ENCODE assay signal across 14 cellular contexts in genomic region chr18:49863769-49864615, GRCh38. TPM values are rescaled to one million over a fixed set of nuclear protein-coding genes. Genes with fewer than 3 reads are reported as not detected.
DNase-seq lines count a peak whose midpoint lies in the region; ATAC-seq and TF ChIP-seq lines count a peak whose summit lies in the region.
"Had no signal": no experiment of that assay in that cellular context is flagged by ENCODE, and none has a peak within 500 bp of the region (broad histone marks: within the 10 kb centered on the region; RNA-seq: fewer than 3 reads in every experiment).

No MANE protein-coding gene starts in this region.

- no peak overlapping the region for H2AFZ ChIP-seq in neuronal stem cell (ENCODE audit: low read length)
- H2AFZ ChIP-seq: GM23338 had no signal

- H4K8ac ChIP-seq in neuronal stem cell (ENCODE audit: low read depth, low read length): no peak overlapping the region

- POLR2A ChIA-PET in HEK293 (lab: Yijun Ruan, JAX): no interaction called here

- intact Hi-C loops in upper lobe of right lung (cut with DNase I): no loop called here

- H3K27me3 ChIP-seq in WERI-Rb-1 (ENCODE audit: insufficient read depth, low read depth, severe bottlenecking): no peaks in the 10 kb centered on the region
- H3K27me3 ChIP-seq in neuronal stem cell (ENCODE audit: control insufficient read depth in 3 of 3, insufficient read depth in 3 of 3, low read depth in 1 of 3, low read length in 3 of 3): peaks cover 0 to 28% (median 0%) of the 10 kb centered on the region in 3 experiments
- H3K27me3 ChIP-seq in upper lobe of right lung: no peaks in the 10 kb centered on the region
- H3K27me3 ChIP-seq: BLaER1 had no signal

- H2BK120ac ChIP-seq in neuronal stem cell (ENCODE audit: low read depth, low read length): no peak overlapping the region

- CTCF ChIA-PET in HEK293 (lab: Yijun Ruan, JAX): interaction anchor here (0.6 to 10.8 kb wide), 19 partner anchors 9 to 1185 kb away, joined by 3 to 169 read pairs (median 4); partner anchors contain the start of gene MYO5B

- H4K91ac ChIP-seq in neuronal stem cell (ENCODE audit: low read depth, low read length, poor library complexity): no peak overlapping the region

- no peak overlapping the region for H3K9ac ChIP-seq in neuronal stem cell (ENCODE audit: low read depth, low read length, poor library complexity)
- H3K9ac ChIP-seq: BLaER1 had no signal

- ATAC-seq in upper lobe of right lung (no peak), GM21529 (IDR thresholded peaks at IDR 0.05; ENCODE audit: unreplicated experiment) (no peak)
- ATAC-seq: A549, GM12878, GM23338 had no signal

- H2BK12ac ChIP-seq in neuronal stem cell (ENCODE audit: low read length): no peak overlapping the region

- no peak overlapping the region for H2BK15ac ChIP-seq in neuronal stem cell (ENCODE audit: low read length)

- H3K4me2 ChIP-seq in neuronal stem cell (ENCODE audit: insufficient read depth, low read length, poor library complexity, severe bottlenecking): no peak overlapping the region
- H3K4me2 ChIP-seq: A549, BLaER1, GM23338 had no signal

- H2AK5ac ChIP-seq in neuronal stem cell (ENCODE audit: low read depth, low read length): peak overlapping the region; percentile 22

- H3K4me3 ChIP-seq in HEK293 (ENCODE audit: low read depth, low read length): peak overlapping the region; percentile 14; the same call in 1 of the 2 replicates
- no peak overlapping the region for H3K4me3 ChIP-seq in WERI-Rb-1 (ENCODE audit: low read depth, low read length)
- H3K4me3 ChIP-seq in neuronal stem cell (ENCODE audit: low read length in 2 of 2): no peak overlapping the region
- H3K4me3 ChIP-seq in upper lobe of right lung: no peak overlapping the region
- H3K4me3 ChIP-seq: A549, BLaER1, GM12878, GM23338 had no signal

- H3K36me3 ChIP-seq in HEK293 (ENCODE audit: control insufficient read depth in 2 of 2, insufficient read depth in 1 of 2, low read length in 2 of 2) (no peaks in the 10 kb centered on the region), WERI-Rb-1 (no peaks in the 10 kb centered on the region), neuronal stem cell (replicated peaks in 1 of 2; ENCODE audit: control insufficient read depth in 2 of 2, insufficient read depth in 2 of 2, low read length in 2 of 2) (no peaks in the 10 kb centered on the region), upper lobe of right lung (no peaks in the 10 kb centered on the region)
- H3K36me3 ChIP-seq: BLaER1 had no signal

- H3K9me3 ChIP-seq in HEK293 (ENCODE audit: control insufficient read depth, insufficient read depth, low read depth, low read length) (no peaks in the 10 kb centered on the region), WERI-Rb-1 (ENCODE audit: severe bottlenecking) (no peaks in the 10 kb centered on the region), neuronal stem cell (replicated peaks in 1 of 2; ENCODE audit: control insufficient read depth in 2 of 2, insufficient read depth in 1 of 2, low read depth in 1 of 2, low read length in 2 of 2) (no peaks in the 10 kb centered on the region), upper lobe of right lung (no peaks in the 10 kb centered on the region)
- H3K9me3 ChIP-seq: A549, BLaER1 had no signal

- DNase-seq in WERI-Rb-1: peak; percentile 3
- DNase-seq in neuronal stem cell (ENCODE audit: low spot score): no peak
- peak; percentile 45 for DNase-seq in upper lobe of right lung
- no peak for DNase-seq in NCI-H1092 (lab: John Stamatoyannopoulos, UW)
- DNase-seq in NCI-H446 treated with DMSO at 0.1 percent for 48 hours (lab: John Stamatoyannopoulos, UW): no peak
- DNase-seq: CD4-positive, CD25-positive, alpha-beta regulatory T cell; DMS 273 treated with DMSO at 0.1 percent for 48 hours; H9 had no signal

- no peak overlapping the region; the same call in 1 of the 2 replicates for H3K27ac ChIP-seq in HEK293 (ENCODE audit: extremely low read depth, low read depth, low read length)
- H3K27ac ChIP-seq in WERI-Rb-1: peak overlapping the region; percentile 62; the same call in 1 of the 2 replicates
- no peak overlapping the region for H3K27ac ChIP-seq in neuronal stem cell (replicated peaks; ENCODE audit: low read length)
- no peak overlapping the region for H3K27ac ChIP-seq in upper lobe of right lung
- H3K27ac ChIP-seq: A549, BLaER1 had no signal

- no peak overlapping the region for H3K14ac ChIP-seq in neuronal stem cell (ENCODE audit: low read length)

- no CpG with 5 or more reads among the region's 26 CpGs for WGBS in neuronal stem cell (ENCODE audit: extremely low coverage in 2 of 2, insufficient read length in 2 of 2, insufficient replicate concordance in 1 of 2), 2 donors

- H3K4ac ChIP-seq in neuronal stem cell (ENCODE audit: low read length): no peak overlapping the region

- TF ChIP-seq CTCF in HEK293 (tag by site-specific recombination; IDR thresholded peaks at IDR 0.05) (peak; percentile 71), WERI-Rb-1 (IDR thresholded peaks at IDR 0.05; ENCODE audit: low read depth, low read length) (no peak), upper lobe of right lung (IDR thresholded peaks at IDR 0.05) (no peak)

- peak overlapping the region; percentile 62 for H3K18ac ChIP-seq in neuronal stem cell (ENCODE audit: low read length)

- no peaks in the 10 kb centered on the region for H3K4me1 ChIP-seq in HEK293 (ENCODE audit: control insufficient read depth, insufficient read depth, low read length)
- peaks cover 0 to 3% of the 10 kb centered on the region in 2 donors for H3K4me1 ChIP-seq in neuronal stem cell (ENCODE audit: control insufficient read depth in 2 of 2, insufficient read depth in 1 of 2, low read depth in 1 of 2, low read length in 2 of 2)
- H3K4me1 ChIP-seq in upper lobe of right lung: no peaks in the 10 kb centered on the region
- H3K4me1 ChIP-seq: BLaER1 had no signal

- H3K23ac ChIP-seq in neuronal stem cell (ENCODE audit: low read depth, low read length, poor library complexity): no peak overlapping the region

- H2BK5ac ChIP-seq in neuronal stem cell (ENCODE audit: low read length): no peak overlapping the region

- H3K79me1 ChIP-seq in neuronal stem cell (ENCODE audit: low read depth, low read length): peaks cover 1% of the 10 kb centered on the region

TF ChIP-seq in HEK293, 187 proteins besides CTCF, POLR2A, EP300 and RAD21 (continues in another document):
- 0 out of 2 replicates have a peak, but pooled peaks have one; percentile 19 for TF ChIP-seq WT1 (tag by site-specific recombination; IDR thresholded peaks at IDR 0.05)
- TF ChIP-seq ZNF610 (tag by site-specific recombination; IDR thresholded peaks at IDR 0.05; ENCODE audit: borderline replicate concordance): no peak
- no peak for TF ChIP-seq KLF9 (tag by site-specific recombination; IDR thresholded peaks at IDR 0.05; ENCODE audit: low read depth)
- no peak for TF ChIP-seq TRIM28 (IDR thresholded peaks at IDR 0.05; ENCODE audit: borderline replicate concordance, low read length)
- no peak for TF ChIP-seq TSHZ1 (tag by site-specific recombination; IDR thresholded peaks at IDR 0.05; ENCODE audit: borderline replicate concordance)
- no peak for TF ChIP-seq ZNF362 (tag by site-specific recombination; IDR thresholded peaks at IDR 0.05)
- peak; percentile 11; the same call in 1 of the 2 replicates for TF ChIP-seq ZNF394 (tag by site-specific recombination; IDR thresholded peaks at IDR 0.05; ENCODE audit: borderline replicate concordance)
- TF ChIP-seq ZNF623 (tag by site-specific recombination; IDR thresholded peaks at IDR 0.05): no peak
- no peak for TF ChIP-seq ZNF830 (tag by site-specific recombination; IDR thresholded peaks at IDR 0.05; ENCODE audit: low read depth)
- TF ChIP-seq HOXD13 (CRISPR knock-in tag; IDR thresholded peaks at IDR 0.05; ENCODE audit: borderline replicate concordance): no peak
- TF ChIP-seq ZNF112 (tag by site-specific recombination; IDR thresholded peaks at IDR 0.05): no peak
- no peak for TF ChIP-seq ZNF175 (tag by site-specific recombination; IDR thresholded peaks at IDR 0.05)

RNA-seq across cellular contexts. Expression of gene ACAA2, which starts 50.7 kb away (rescaled TPM):
- 32.3 TPM for polyA plus RNA-seq in neuronal stem cell (2013, experiment 1 of 2)
- polyA plus RNA-seq in neuronal stem cell (2013, experiment 2 of 2): 32.1 TPM
- 68.9 TPM for total RNA-seq in upper lobe of right lung

Comparison
In these comparisons a context has a peak if more than half of its experiments do, and no peak if none do; other contexts are left out.
1. DNase-seq: peak in WERI-Rb-1 (single experiment) and upper lobe of right lung (single experiment); none in neuronal stem cell (single experiment), NCI-H1092 (single experiment) and NCI-H446 treated with DMSO at 0.1 percent for 48 hours (single experiment).